In the genomic region with DNA sequence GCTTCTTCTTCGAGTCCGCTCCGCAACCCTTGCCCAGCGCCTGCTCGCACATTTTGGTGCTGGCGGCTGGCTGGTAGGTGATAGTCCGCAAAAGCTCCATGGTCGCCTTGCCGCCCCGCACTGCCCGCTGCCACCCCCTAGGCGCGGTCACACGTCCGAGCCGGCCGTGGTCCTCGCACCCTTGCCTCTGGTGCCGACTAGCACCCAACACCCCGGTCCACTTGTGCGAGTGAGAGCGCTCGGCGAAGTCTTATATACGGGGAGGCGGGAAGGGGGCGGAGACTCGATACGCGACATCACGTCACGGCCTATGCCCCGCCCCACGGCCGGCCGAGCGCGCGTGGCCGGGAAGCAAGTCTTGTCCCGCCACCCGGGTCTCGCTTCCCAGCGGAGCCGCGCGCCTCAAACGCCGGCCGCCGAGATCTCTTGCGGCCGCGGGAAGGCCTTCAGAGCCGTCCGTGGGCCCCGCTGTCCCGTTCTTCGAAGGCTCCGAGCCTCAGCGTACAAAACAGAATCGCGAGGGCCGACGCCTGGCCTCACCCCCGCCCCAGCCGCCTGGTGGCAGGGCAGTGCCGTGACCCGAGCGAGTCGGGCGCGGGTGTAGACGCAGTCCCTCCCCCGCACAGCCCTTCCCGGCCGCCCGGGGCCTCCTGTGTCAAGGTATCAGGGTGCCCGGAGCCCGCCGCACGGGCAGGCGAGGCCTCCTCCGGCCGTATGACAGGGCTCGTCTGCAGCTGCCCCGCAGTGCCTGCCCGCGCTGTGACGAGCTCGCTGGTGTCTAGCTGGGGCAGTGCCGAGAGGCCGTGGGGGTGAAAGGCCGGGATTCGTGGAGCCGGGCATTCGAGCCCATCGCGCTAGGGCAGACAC, we compare ENCODE assay signal across 1 cellular context.
TF ChIP-seq lines count a peak whose summit lies in the region.

A gene (minus strand): TSS at position 227 of the 867 bp plus-strand sequence. CDS start 127 bp downstream, at position 100.

TF ChIP-seq in IMR-90, 13 proteins besides CTCF, POLR2A, EP300 and RAD21 (continued from another document):
- peak; percentile 54; the same call in 1 of the 2 replicates for TF ChIP-seq MAZ (IDR thresholded peaks at IDR 0.05; ENCODE audit: borderline replicate concordance, low read depth, low read length)
- TF ChIP-seq, protein P1, sequence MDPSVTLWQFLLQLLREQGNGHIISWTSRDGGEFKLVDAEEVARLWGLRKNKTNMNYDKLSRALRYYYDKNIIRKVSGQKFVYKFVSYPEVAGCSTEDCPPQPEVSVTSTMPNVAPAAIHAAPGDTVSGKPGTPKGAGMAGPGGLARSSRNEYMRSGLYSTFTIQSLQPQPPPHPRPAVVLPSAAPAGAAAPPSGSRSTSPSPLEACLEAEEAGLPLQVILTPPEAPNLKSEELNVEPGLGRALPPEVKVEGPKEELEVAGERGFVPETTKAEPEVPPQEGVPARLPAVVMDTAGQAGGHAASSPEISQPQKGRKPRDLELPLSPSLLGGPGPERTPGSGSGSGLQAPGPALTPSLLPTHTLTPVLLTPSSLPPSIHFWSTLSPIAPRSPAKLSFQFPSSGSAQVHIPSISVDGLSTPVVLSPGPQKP (IDR thresholded peaks at IDR 0.05; ENCODE audit: borderline replicate concordance, low read depth, low read length): no peak
- peak; percentile 22; the same call in 1 of the 2 replicates for TF ChIP-seq SMC3 (IDR thresholded peaks at IDR 0.05; ENCODE audit: low read depth, low read length)
- no peak for TF ChIP-seq MAFK (IDR thresholded peaks at IDR 0.05; ENCODE audit: low read depth, low read length)
- 0 out of 2 replicates have a peak, but pooled peaks have one; percentile 7 for TF ChIP-seq RFX5 (IDR thresholded peaks at IDR 0.05; ENCODE audit: low read depth, low read length)
- peak; percentile 90; the same call in 1 of the 2 replicates for TF ChIP-seq CHD1 (IDR thresholded peaks at IDR 0.05; ENCODE audit: low read depth, low read length)
- TF ChIP-seq MXI1 (IDR thresholded peaks at IDR 0.05; ENCODE audit: borderline replicate concordance, low read depth, low read length): peak; percentile 79; the same call in 1 of the 2 replicates
- TF ChIP-seq RCOR1 (IDR thresholded peaks at IDR 0.05; ENCODE audit: insufficient replicate concordance, low read length): no peak
